10 cellular contexts compared by ENCODE assay signal in genomic region chr10:70982443-70982842, GRCh38.
DNase-seq lines count a peak whose midpoint lies in the region; ATAC-seq and TF ChIP-seq lines count a peak whose summit lies in the region.
"Had no signal": no experiment of that assay in that cellular context is flagged by ENCODE, and none has a peak within 500 bp of the region (broad histone marks: within the 10 kb centered on the region; RNA-seq: fewer than 3 reads in every experiment).

No MANE protein-coding gene starts in this region.

- no peaks in the 10 kb centered on the region for H4K20me1 ChIP-seq in OCI-LY3 (ENCODE audit: insufficient read depth, low read length)

- H3K27ac ChIP-seq in OCI-LY3 (ENCODE audit: low read length): no peak overlapping the region

- ATAC-seq in activated CD4-positive, CD25-positive, alpha-beta regulatory T cell treated with anti-CD3 and anti-CD28 coated beads, Interleukin-2, amount 50 U/mL, for 24 hours: peak; percentile 49 to 55
- peak; percentile 54 for ATAC-seq in HG02642 (IDR thresholded peaks at IDR 0.05; ENCODE audit: poor library complexity, unreplicated experiment)
- peak; percentile 68 to 69 for ATAC-seq in natural killer cell treated with Interleukin-12 subunit alpha and Interleukin-12 subunit beta and Interleukin-15 and Interleukin-18, amount 100 ng/mL, for 72 hours
- no peak for ATAC-seq in SK-N-SH treated with all-trans-retinoic acid at 6 μM for 48 hours

- H3K4me2 ChIP-seq in OCI-LY3 (ENCODE audit: low read length): peak overlapping the region; percentile 24; the same call in 1 of the 2 replicates

- H3K4me1 ChIP-seq in OCI-LY3 (ENCODE audit: low read length): peaks cover 6% of the 10 kb centered on the region

- peak overlapping the region; percentile 69 for H3K4me3 Mint-ChIP-seq in natural killer cell treated with Interleukin-12 subunit alpha and Interleukin-12 subunit beta and Interleukin-15 and Interleukin-18, amount 100 ng/mL, for 72 hours

- no peaks in the 10 kb centered on the region for H3K36me3 ChIP-seq in OCI-LY3 (replicated peaks; ENCODE audit: low read depth, low read length)

- peak overlapping the region; percentile 70; the same call in 1 of the 2 replicates for H2AFZ ChIP-seq in OCI-LY3 (ENCODE audit: low read depth, low read length)

- H3K27me3 Mint-ChIP-seq in natural killer cell treated with Interleukin-12 subunit alpha and Interleukin-12 subunit beta and Interleukin-15 and Interleukin-18, amount 100 ng/mL, for 72 hours: no peaks in the 10 kb centered on the region

- H3K27me3 ChIP-seq in OCI-LY3 (ENCODE audit: low read depth, low read length): no peaks in the 10 kb centered on the region

- H3K27ac Mint-ChIP-seq in natural killer cell treated with Interleukin-12 subunit alpha and Interleukin-12 subunit beta and Interleukin-15 and Interleukin-18, amount 100 ng/mL, for 72 hours: peak overlapping the region; percentile 80

- H3K4me3 ChIP-seq in OCI-LY3 (ENCODE audit: low read length): no peak overlapping the region

- H3K79me2 ChIP-seq in OCI-LY3 (ENCODE audit: low read length): no peaks in the 10 kb centered on the region

- H3K4me1 Mint-ChIP-seq in natural killer cell treated with Interleukin-12 subunit alpha and Interleukin-12 subunit beta and Interleukin-15 and Interleukin-18, amount 100 ng/mL, for 72 hours (ENCODE audit: low read depth in 2 of 2): peaks cover 43 to 44% of the 10 kb centered on the region in 2 donors

- DNase-seq in activated CD4-positive, CD25-positive, alpha-beta regulatory T cell treated with anti-CD3 and anti-CD28 coated beads, Interleukin-2, amount 50 U/mL, for 72 hours: no peak
- DNase-seq in natural killer cell treated with Interleukin-12 subunit alpha and Interleukin-12 subunit beta and Interleukin-15 and Interleukin-18, amount 100 ng/mL, for 72 hours (ENCODE audit: low spot score): no peak
- no peak for DNase-seq in NCI-H2196 treated with DMSO at 0.1 percent for 48 hours (lab: John Stamatoyannopoulos, UW; ENCODE audit: unreplicated experiment)
- DNase-seq in 8988T: no peak
- DNase-seq: activated naive CD4-positive, alpha-beta T cell treated with Interleukin-2 at 50 U/mL for 16 hours; NCI-H187 treated with DMSO at 0.1 percent for 48 hours had no signal

- no peak overlapping the region for H3K9ac ChIP-seq in OCI-LY3 (ENCODE audit: low read length)

- no peak for TF ChIP-seq CTCF in OCI-LY3 (IDR thresholded peaks at IDR 0.05; ENCODE audit: low read depth, low read length)

- H3K9me3 Mint-ChIP-seq in natural killer cell treated with Interleukin-12 subunit alpha and Interleukin-12 subunit beta and Interleukin-15 and Interleukin-18, amount 100 ng/mL, for 72 hours: no peaks in the 10 kb centered on the region

- no peaks in the 10 kb centered on the region for H3K9me3 ChIP-seq in OCI-LY3 (ENCODE audit: insufficient read depth, low read length)

- H3K36me3 Mint-ChIP-seq in natural killer cell treated with Interleukin-12 subunit alpha and Interleukin-12 subunit beta and Interleukin-15 and Interleukin-18, amount 100 ng/mL, for 72 hours: no peaks in the 10 kb centered on the region

TF ChIP-seq in SK-N-SH treated with all-trans-retinoic acid at 6 μM for 48 hours, 23 proteins besides CTCF, POLR2A, EP300 and RAD21:
- TF ChIP-seq ZNF8 (CRISPR knock-in tag; IDR thresholded peaks at IDR 0.05) (no peak), OSR1 (CRISPR knock-in tag; IDR thresholded peaks at IDR 0.05) (no peak), SNAI2 (CRISPR knock-in tag; IDR thresholded peaks at IDR 0.05) (no peak)
TF ChIP-seq in SK-N-SH treated with all-trans-retinoic acid at 6 μM for 48 hours: peak in this region for 0.
